ENCODE assay signal across 1 cellular context in the genomic region with DNA sequence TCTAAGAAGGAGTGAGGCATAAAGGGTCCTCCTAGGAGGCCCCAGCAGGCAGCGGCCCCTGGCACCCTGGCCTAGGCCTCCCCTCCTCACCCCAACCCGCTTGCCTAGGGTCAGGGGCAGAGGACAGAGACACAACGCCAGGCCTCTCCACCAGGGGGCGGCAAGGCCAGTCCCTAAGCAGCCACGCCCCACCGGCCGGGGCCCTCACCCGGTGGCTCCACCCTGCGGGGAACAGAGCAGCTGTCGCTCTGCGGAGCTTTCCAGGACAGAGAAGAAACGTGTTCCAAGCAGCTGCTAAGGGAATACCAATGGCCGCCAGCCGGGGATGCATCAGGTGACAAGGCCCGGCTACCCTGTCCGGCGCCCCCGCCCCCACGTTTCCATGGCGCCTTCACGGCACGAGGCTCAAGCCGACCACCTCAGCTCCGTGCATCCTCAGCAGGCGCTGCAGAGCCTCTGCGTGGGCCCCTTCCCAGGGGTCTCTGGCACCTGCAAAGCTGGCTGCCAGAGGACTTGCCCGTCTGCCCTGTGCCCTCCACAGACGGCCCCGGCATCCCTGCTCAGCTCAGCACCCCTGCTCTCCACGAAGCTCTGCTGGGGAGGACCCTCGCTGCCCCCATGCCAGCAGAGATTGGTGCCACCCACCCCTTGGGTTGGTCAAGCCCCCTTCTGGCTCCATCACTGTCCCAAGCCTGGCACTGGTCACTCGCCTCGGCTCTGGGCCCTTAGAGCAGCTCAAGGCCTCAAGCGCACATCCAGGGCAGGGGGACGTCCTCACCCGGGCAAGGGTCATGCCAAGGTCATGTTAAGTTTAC.
TF ChIP-seq lines count a peak whose summit lies in the region.

No MANE protein-coding gene starts in this region.

TF ChIP-seq in HepG2, 621 proteins besides CTCF, POLR2A, EP300 and RAD21 (continued from another document and continues in another):
- no peak for TF ChIP-seq ZNF710 (CRISPR knock-in tag; IDR thresholded peaks at IDR 0.05; ENCODE audit: borderline replicate concordance)
- 0 out of 2 replicates have a peak, but pooled peaks have one; percentile 21 for TF ChIP-seq ZKSCAN1 (IDR thresholded peaks at IDR 0.05; ENCODE audit: low read length)
- no peak for TF ChIP-seq POLR2AphosphoS2 (IDR thresholded peaks at IDR 0.05; ENCODE audit: low read depth, low read length)
- TF ChIP-seq ZNF280D (CRISPR knock-in tag; IDR thresholded peaks at IDR 0.05): 0 out of 2 replicates have a peak, but pooled peaks have one; percentile 59
- TF ChIP-seq ZFYVE20 (CRISPR knock-in tag; IDR thresholded peaks at IDR 0.05; ENCODE audit: borderline replicate concordance, low read depth): no peak
- TF ChIP-seq GZF1 (CRISPR knock-in tag; IDR thresholded peaks at IDR 0.05): 0 out of 2 replicates have a peak, but pooled peaks have one; percentile 62
- no peak for TF ChIP-seq NFAT5 (CRISPR knock-in tag; IDR thresholded peaks at IDR 0.05)
- no peak for TF ChIP-seq RAD51 (IDR thresholded peaks at IDR 0.05; ENCODE audit: borderline replicate concordance)
- TF ChIP-seq ZMYM3 (CRISPR knock-in tag; IDR thresholded peaks at IDR 0.05): peak; percentile 71; the same call in 1 of the 2 replicates
- no peak for TF ChIP-seq KMT2B (CRISPR knock-in tag; IDR thresholded peaks at IDR 0.05)
- peak; percentile 19 for TF ChIP-seq SKI (IDR thresholded peaks at IDR 0.05; ENCODE audit: partially characterized antibody)
- peak; percentile 79 for TF ChIP-seq PATZ1 (CRISPR knock-in tag; IDR thresholded peaks at IDR 0.05)
- peak; percentile 46 for TF ChIP-seq HNRNPH1 (optimal IDR thresholded peaks at IDR 0.05; ENCODE audit: low read depth, low read length)
- TF ChIP-seq ZUFSP (CRISPR knock-in tag; IDR thresholded peaks at IDR 0.05; ENCODE audit: borderline replicate concordance): no peak
- TF ChIP-seq FLYWCH1 (CRISPR knock-in tag; IDR thresholded peaks at IDR 0.05): no peak
- TF ChIP-seq MAFF (IDR thresholded peaks at IDR 0.05; ENCODE audit: low read depth, low read length): no peak
- TF ChIP-seq, protein P1, sequence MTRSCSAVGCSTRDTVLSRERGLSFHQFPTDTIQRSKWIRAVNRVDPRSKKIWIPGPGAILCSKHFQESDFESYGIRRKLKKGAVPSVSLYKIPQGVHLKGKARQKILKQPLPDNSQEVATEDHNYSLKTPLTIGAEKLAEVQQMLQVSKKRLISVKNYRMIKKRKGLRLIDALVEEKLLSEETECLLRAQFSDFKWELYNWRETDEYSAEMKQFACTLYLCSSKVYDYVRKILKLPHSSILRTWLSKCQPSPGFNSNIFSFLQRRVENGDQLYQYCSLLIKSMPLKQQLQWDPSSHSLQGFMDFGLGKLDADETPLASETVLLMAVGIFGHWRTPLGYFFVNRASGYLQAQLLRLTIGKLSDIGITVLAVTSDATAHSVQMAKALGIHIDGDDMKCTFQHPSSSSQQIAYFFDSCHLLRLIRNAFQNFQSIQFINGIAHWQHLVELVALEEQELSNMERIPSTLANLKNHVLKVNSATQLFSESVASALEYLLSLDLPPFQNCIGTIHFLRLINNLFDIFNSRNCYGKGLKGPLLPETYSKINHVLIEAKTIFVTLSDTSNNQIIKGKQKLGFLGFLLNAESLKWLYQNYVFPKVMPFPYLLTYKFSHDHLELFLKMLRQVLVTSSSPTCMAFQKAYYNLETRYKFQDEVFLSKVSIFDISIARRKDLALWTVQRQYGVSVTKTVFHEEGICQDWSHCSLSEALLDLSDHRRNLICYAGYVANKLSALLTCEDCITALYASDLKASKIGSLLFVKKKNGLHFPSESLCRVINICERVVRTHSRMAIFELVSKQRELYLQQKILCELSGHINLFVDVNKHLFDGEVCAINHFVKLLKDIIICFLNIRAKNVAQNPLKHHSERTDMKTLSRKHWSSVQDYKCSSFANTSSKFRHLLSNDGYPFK (CRISPR knock-in tag; IDR thresholded peaks at IDR 0.05; ENCODE audit: borderline replicate concordance): no peak
- 0 out of 2 replicates have a peak, but pooled peaks have one; percentile 29 for TF ChIP-seq ZNF335 (CRISPR knock-in tag; IDR thresholded peaks at IDR 0.05)
- TF ChIP-seq ZNF142 (CRISPR knock-in tag; IDR thresholded peaks at IDR 0.05): 0 out of 2 replicates have a peak, but pooled peaks have one; percentile 40
- TF ChIP-seq SNAPC2 (CRISPR knock-in tag; IDR thresholded peaks at IDR 0.05): no peak
